In genomic region chr14:100375963-100376735, GRCh38 we compare ENCODE assay signal across 8 cellular contexts. TPM values are rescaled to one million over a fixed set of nuclear protein-coding genes. Genes with fewer than 3 reads are reported as not detected.
A peak's percentile ranks its signal among the peaks of the same experiment; 100 is the strongest.
DNase-seq lines count a peak whose midpoint lies in the region; ATAC-seq lines count a peak whose summit lies in the region.

Gene WDR25, plus strand, starts transcription at chr14:100376485.

- H3K9me3 ChIP-seq in mucosa of rectum (ENCODE audit: control insufficient read depth in 2 of 2, low read length in 2 of 2): no peaks in the 10 kb centered on the region

- H3K36me3 ChIP-seq in mucosa of rectum (ENCODE audit: control insufficient read depth in 2 of 2, insufficient read depth in 2 of 2, low read length in 2 of 2): peaks cover 0 to 3% of the 10 kb centered on the region in 2 donors

- peak; percentile 68 for ATAC-seq in GM21576 (IDR thresholded peaks at IDR 0.05; ENCODE audit: unreplicated experiment)

- H3K4me1 Mint-ChIP-seq in IgD-negative memory B cell: peaks cover 25 to 30% (median 29%) of the 10 kb centered on the region in 3 donors

- peak within 1 kb of the TSS; percentile 90 to 98 (median 94) for H3K4me3 Mint-ChIP-seq in IgD-negative memory B cell

- peaks cover 2% of the 10 kb centered on the region for H3K36me3 Mint-ChIP-seq in IgD-negative memory B cell

- peaks cover 14 to 15% of the 10 kb centered on the region in 2 donors for H3K4me1 ChIP-seq in mucosa of rectum (ENCODE audit: control insufficient read depth in 2 of 2, insufficient read depth in 2 of 2, low read length in 2 of 2)

- H3K27ac ChIP-seq in epithelial cell of prostate (peak within 1 kb of the TSS; percentile 91), mucosa of rectum (ENCODE audit: low read depth in 2 of 2, low read length in 2 of 2) (peak within 1 kb of the TSS; percentile 86 to 94)

- no peaks in the 10 kb centered on the region for H3K9me3 Mint-ChIP-seq in IgD-negative memory B cell

- H3K9ac ChIP-seq in mucosa of rectum (ENCODE audit: low read depth in 1 of 2, low read length in 2 of 2): peak within 1 kb of the TSS; percentile 87 to 88

- peak; percentile 73 for DNase-seq in DMS153 (lab: John Stamatoyannopoulos, UW)
- DNase-seq in OCI-M1 (lab: John Stamatoyannopoulos, UW): peak; percentile 95
- DNase-seq in activated T-cell treated with anti-CD3 and anti-CD28 coated beads for 4 hours: peak; percentile 90
- peak; percentile 65 for DNase-seq in epithelial cell of prostate (ENCODE audit: low read depth, low spot score)
- peak; percentile 80 to 86 for DNase-seq in stimulated activated CD8-positive, alpha-beta memory T cell treated with anti-CD3 and anti-CD28 coated beads, Interleukin-4, amount 100 ng/mL, for 4 hours (ENCODE audit: low read depth in 2 of 2, low spot score in 1 of 2)

- peak within 1 kb of the TSS; percentile 96 to 98 for H3K4me3 ChIP-seq in mucosa of rectum (ENCODE audit: low read length in 2 of 2)

- H3K27ac Mint-ChIP-seq in IgD-negative memory B cell: peak within 1 kb of the TSS; percentile 87 to 99 (median 96)

- H3K27me3 ChIP-seq in mucosa of rectum (ENCODE audit: control insufficient read depth in 2 of 2, insufficient read depth in 2 of 2, low read length in 2 of 2): no peaks in the 10 kb centered on the region

- H3K27me3 Mint-ChIP-seq in IgD-negative memory B cell: no peaks in the 10 kb centered on the region

RNA-seq across cellular contexts. Expression of gene WDR25, which starts in this region (rescaled TPM):
- 7.7 TPM for polyA plus RNA-seq in IgD-negative memory B cell

Comparison
In these comparisons a context has a peak if more than half of its experiments do, and no peak if none do; other contexts are left out.
1. Peak in every context shown above with its lines: DNase-seq, ATAC-seq, H3K4me3 ChIP-seq and H3K27ac ChIP-seq.